Comparison of ENCODE assay signal across 8 cellular contexts in the genomic region with DNA sequence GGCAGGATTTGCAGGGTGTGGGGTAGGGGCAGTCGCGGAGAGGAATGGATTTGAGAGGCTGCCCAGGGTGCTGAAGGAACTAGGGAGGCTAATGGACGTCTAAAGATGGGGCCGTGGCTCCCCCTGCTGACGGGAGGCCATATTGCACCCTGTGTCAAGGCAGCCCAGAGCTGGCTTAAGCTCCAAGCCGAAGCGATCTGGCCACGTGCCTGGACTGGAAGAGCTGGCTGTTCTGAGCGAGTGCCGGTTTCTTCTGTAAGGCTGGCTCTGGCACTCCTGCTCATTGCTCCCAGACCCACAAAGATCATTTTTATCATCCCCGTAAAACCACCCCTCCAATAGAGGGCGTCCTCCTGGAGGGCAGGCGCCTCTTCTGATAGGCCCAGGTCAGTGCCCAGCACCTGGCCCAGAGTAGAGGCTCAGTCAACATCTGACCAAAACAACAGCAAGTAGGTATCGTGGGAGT. TPM values are rescaled to one million over a fixed set of nuclear protein-coding genes. Genes with fewer than 3 reads are reported as not detected.
DNase-seq lines count a peak whose midpoint lies in the region; ATAC-seq and TF ChIP-seq lines count a peak whose summit lies in the region.

No MANE protein-coding gene starts in this region.

- no peaks in the 10 kb centered on the region for H3K27me3 ChIP-seq in right lobe of liver

- intact Hi-C loops in right lobe of liver (cut with DNase I) = loop anchor here in 1 of 2 donors (5.0 kb wide), 1 partner anchor 111 kb away; no protein-coding TSS in a partner anchor

- ATAC-seq in HG02588 (IDR thresholded peaks at IDR 0.05; ENCODE audit: unreplicated experiment) (peak; percentile 53), right lobe of liver (peak; percentile 86 to 96 (median 95)), GM19452 (IDR thresholded peaks at IDR 0.05; ENCODE audit: unreplicated experiment) (no peak)

- DNase-seq in DMS114 treated with DMSO at 0.1 percent for 48 hours (lab: John Stamatoyannopoulos, UW; ENCODE audit: unreplicated experiment) (peak; percentile 8), NCI-H460 (ENCODE audit: extremely low read depth, low read depth) (peak; percentile 68), coronary artery (ENCODE audit: low spot score) (peak; percentile 75), right lobe of liver (peak; percentile 81 to 85 (median 84))
- peak; percentile 74 for DNase-seq in activated CD4-positive, alpha-beta T cell treated with anti-CD3 and anti-CD28 coated beads, Interleukin-2, amount 50 U/mL, for 1 hour
- DNase-seq in stimulated activated CD4-positive, alpha-beta T cell treated with anti-CD3 and anti-CD28 coated beads, Interleukin-4, amount 100 ng/mL, for 48 hours (ENCODE audit: low read depth in 2 of 2) = peak; percentile 59 to 83

- TF ChIP-seq POLR2A in right lobe of liver (IDR thresholded peaks at IDR 0.05) = no peak

- H3K9me3 ChIP-seq in right lobe of liver = no peaks in the 10 kb centered on the region

- 9% methylated on average over 4 of the region's 14 CpGs for WGBS in right lobe of liver (ENCODE audit: insufficient coverage, low coverage, low lambda C conversion rate, missing lambda C conversion rate)

- no peaks in the 10 kb centered on the region for H3K4me1 ChIP-seq in right lobe of liver

- peak; percentile 53 for TF ChIP-seq CTCF in coronary artery (IDR thresholded peaks at IDR 0.05)
- peak; percentile 73 to 83 (median 77) for TF ChIP-seq CTCF in right lobe of liver (IDR thresholded peaks at IDR 0.05)

- H3K27ac ChIP-seq in coronary artery = no peak overlapping the region
- H3K27ac ChIP-seq in right lobe of liver = no peak overlapping the region

- H3K4me3 ChIP-seq in coronary artery (peak overlapping the region; percentile 13), right lobe of liver (no peak overlapping the region)

- no peaks in the 10 kb centered on the region for H3K36me3 ChIP-seq in right lobe of liver

RNA-seq across cellular contexts. Expression of gene PNCK, which starts 5.6 kb away (rescaled TPM):
- total RNA-seq in NCI-H460 (2014; rRNA removed; shearing (Covaris generic)) = 0.42 and 0.69 TPM in 2 replicates
- polyA plus RNA-seq in NCI-H460 (2014; cell fraction: nucleus; rRNA removed) = not detected in 2 replicates
- under 1 TPM in 1 of 6 experiments, not detected in 5; 0.86 TPM for total RNA-seq in right lobe of liver

RNA-seq across cellular contexts. Expression of gene SLC6A8, which starts 19.8 kb away (rescaled TPM):
- total RNA-seq in NCI-H460 (2014; rRNA removed; shearing (Covaris generic)) = 42.0 and 45.6 TPM in 2 replicates
- polyA plus RNA-seq in NCI-H460 (2014; cell fraction: nucleus; rRNA removed) = 78.0 and 79.4 TPM in 2 replicates
- total RNA-seq in right lobe of liver = 1 to 10 TPM; 1.6 to 9.2 (median 2.9) TPM

RNA-seq across cellular contexts. Expression of gene DUSP9, which starts 21.0 kb away (rescaled TPM):
- total RNA-seq in NCI-H460 (2014; rRNA removed; shearing (Covaris generic)) = 1.8 and 2.2 TPM in 2 replicates
- 14.5 and 17.2 TPM in 2 replicates for polyA plus RNA-seq in NCI-H460 (2014; cell fraction: nucleus; rRNA removed)
- total RNA-seq in right lobe of liver = 1 to 10 TPM in 2 of 6 experiments, under 1 TPM in 4; 0.33 to 3.9 (median 0.69) TPM

RNA-seq across cellular contexts. Expression of gene BCAP31, which starts 56.2 kb away (rescaled TPM):
- total RNA-seq in NCI-H460 (2014; rRNA removed; shearing (Covaris generic)) = 219 and 225 TPM in 2 replicates
- 333 and 438 TPM in 2 replicates for polyA plus RNA-seq in NCI-H460 (2014; cell fraction: nucleus; rRNA removed)
- 100 to 1,000 TPM; 100 to 126 (median 107) TPM for total RNA-seq in right lobe of liver

RNA-seq across cellular contexts. Expression of gene ABCD1, which starts 56.7 kb away (rescaled TPM):
- 9.2 and 11.2 TPM in 2 replicates for total RNA-seq in NCI-H460 (2014; rRNA removed; shearing (Covaris generic))
- polyA plus RNA-seq in NCI-H460 (2014; cell fraction: nucleus; rRNA removed) = 13.3 and 23.6 TPM in 2 replicates
- total RNA-seq in right lobe of liver = 10 to 100 TPM in 4 of 6 experiments, 1 to 10 TPM in 2; 8.0 to 20.8 (median 10.9) TPM

Comparison
In these comparisons a context has a peak if more than half of its experiments do, and no peak if none do; other contexts are left out.
1. DNase-seq: peak in every context shown above with its lines; median percentile 84 in right lobe of liver; 75 in coronary artery; 74 in activated CD4-positive, alpha-beta T cell treated with anti-CD3 and anti-CD28 coated beads, Interleukin-2, amount 50 U/mL, for 1 hour; 71 in stimulated activated CD4-positive, alpha-beta T cell treated with anti-CD3 and anti-CD28 coated beads, Interleukin-4, amount 100 ng/mL, for 48 hours; 68 in NCI-H460; 8 in DMS114 treated with DMSO at 0.1 percent for 48 hours.